Comparison of ENCODE assay signal across 14 cellular contexts in genomic region chr2:80054339-80054675, GRCh38.
DNase-seq lines count a peak whose midpoint lies in the region; ATAC-seq and TF ChIP-seq lines count a peak whose summit lies in the region.
"Had no signal": no experiment of that assay in that cellular context is flagged by ENCODE, and none has a peak within 500 bp of the region (broad histone marks: within the 10 kb centered on the region; RNA-seq: fewer than 3 reads in every experiment).

No MANE protein-coding gene starts in this region.

- H3K36me3 ChIP-seq in IMR-90 (ENCODE audit: control insufficient read depth, insufficient read depth, low read length) (no peaks in the 10 kb centered on the region), adipocyte (ENCODE audit: control insufficient read depth, insufficient read depth, low read length, severe bottlenecking) (no peaks in the 10 kb centered on the region), left lung (no peaks in the 10 kb centered on the region), BE2C (no peaks in the 10 kb centered on the region)

- dilution Hi-C loops in IMR-90 (cut with HindIII; ENCODE audit: low sequenced_read_pairs, unreplicated experiment), result no loop called here

- TF ChIP-seq CTCF in IMR-90 (conservative IDR thresholded peaks at IDR 0.05; ENCODE audit: low read depth, low read length), result no peak
- no peak for TF ChIP-seq CTCF in left lung (IDR thresholded peaks at IDR 0.05)
- TF ChIP-seq CTCF in BE2C (IDR thresholded peaks at IDR 0.05; ENCODE audit: low read depth, low read length), result no peak

- H3K9me3 ChIP-seq in IMR-90 (ENCODE audit: control insufficient read depth, insufficient read depth, low read length) (no peaks in the 10 kb centered on the region), adipocyte (ENCODE audit: control insufficient read depth, low read length) (no peaks in the 10 kb centered on the region), left lung (no peaks in the 10 kb centered on the region), BE2C (no peaks in the 10 kb centered on the region)

- in situ Hi-C loops in IMR-90 (cut with MboI; ENCODE audit: low sequenced_read_pairs), result loop anchor here (25.0 kb wide), 1 partner anchor 458 kb away; no protein-coding TSS in a partner anchor

- intact Hi-C loops in IMR-90 (cut with micrococcal nuclease) (loop anchor here (5.0 kb wide), 2 partner anchors 102 to 117 kb away; no protein-coding TSS in a partner anchor), left lung (cut with DNase I) (no loop called here)

- H2BK120ac ChIP-seq in IMR-90 (ENCODE audit: low read depth, low read length), result no peak overlapping the region

- TF ChIP-seq POLR2A in IMR-90 (IDR thresholded peaks at IDR 0.05; ENCODE audit: low read depth, low read length), result no peak

- no CpG with 5 or more reads among the region's 2 CpGs for WGBS in IMR-90 (ENCODE audit: extremely low coverage in 2 of 2, insufficient read length in 1 of 2), 2 experiments

- H2BK20ac ChIP-seq in IMR-90 (ENCODE audit: low read depth, low read length), result no peak overlapping the region

- H4K20me1 ChIP-seq in IMR-90 (ENCODE audit: insufficient read depth, low read length), result no peaks in the 10 kb centered on the region

- ATAC-seq in IMR-90 (ENCODE audit: low read depth) (peak; percentile 82), left lung (peak; percentile 92), HG03378 (IDR thresholded peaks at IDR 0.05; ENCODE audit: unreplicated experiment) (no peak), HG03342 (IDR thresholded peaks at IDR 0.05; ENCODE audit: unreplicated experiment) (no peak)
- ATAC-seq: stimulated activated naive CD8-positive, alpha-beta T cell treated with anti-CD3 and anti-CD28 coated beads, Interleukin-15, amount 100 ng/mL, for 72 hours had no signal

- POLR2A ChIA-PET in IMR-90 (lab: Charles Lee; ENCODE audit: unreplicated experiment), result no interaction called here

- no peak overlapping the region for H3K56ac ChIP-seq in IMR-90 (ENCODE audit: extremely low read depth, insufficient read depth, low read length)

- H3K79me1 ChIP-seq in IMR-90 (ENCODE audit: low read depth in 1 of 2, low read length in 2 of 2), result no peaks in the 10 kb centered on the region

- no peak overlapping the region for H3K9ac ChIP-seq in IMR-90 (ENCODE audit: low read depth, low read length)
- no peak overlapping the region for H3K9ac ChIP-seq in adipocyte (ENCODE audit: low read length)

- no peak overlapping the region for H3K18ac ChIP-seq in IMR-90 (ENCODE audit: low read depth, low read length)

- H3K4me1 ChIP-seq in IMR-90 (ENCODE audit: control insufficient read depth, insufficient read depth, low read length), result peaks cover 5% of the 10 kb centered on the region
- peaks cover 7% of the 10 kb centered on the region for H3K4me1 ChIP-seq in adipocyte (ENCODE audit: control insufficient read depth, insufficient read depth, low read length)
- no peaks in the 10 kb centered on the region for H3K4me1 ChIP-seq in left lung
- peaks cover 7% of the 10 kb centered on the region for H3K4me1 ChIP-seq in BE2C

- H2AFZ ChIP-seq in IMR-90 (replicated peaks; ENCODE audit: low read length, poor library complexity), result peak overlapping the region; percentile 34
- H2AFZ ChIP-seq: PC-9 had no signal

- H3K4ac ChIP-seq in IMR-90 (ENCODE audit: low read depth, low read length), result no peak overlapping the region; the same call in 1 of the 2 replicates

- H3K4me3 ChIP-seq in IMR-90 (ENCODE audit: insufficient read depth, low read depth, low read length), result no peak overlapping the region
- H3K4me3 ChIP-seq in adipocyte (ENCODE audit: low read length), result no peak overlapping the region
- H3K4me3 ChIP-seq in left lung, result no peak overlapping the region
- no peak overlapping the region for H3K4me3 ChIP-seq in BE2C (ENCODE audit: low read depth, low read length)
- H3K4me3 ChIP-seq: PC-9 had no signal

- H4K5ac ChIP-seq in IMR-90 (ENCODE audit: low read depth, low read length), result no peak overlapping the region

- H3K4me2 ChIP-seq in IMR-90 (ENCODE audit: low read depth, low read length), result peak overlapping the region; percentile 3; the same call in 1 of the 2 replicates
- H3K4me2 ChIP-seq: PC-9 had no signal

- peak overlapping the region; percentile 9 for H2BK5ac ChIP-seq in IMR-90 (ENCODE audit: low read depth, low read length, poor library complexity, severe bottlenecking)

- CTCF ChIA-PET in IMR-90 (lab: Yijun Ruan, JAX), result interaction anchor here (0.7 kb wide), 1 partner anchor 45 kb away, joined by 3 read pairs; no protein-coding TSS in a partner anchor

- no peak for TF ChIP-seq RAD21 in IMR-90 (IDR thresholded peaks at IDR 0.05; ENCODE audit: low read length)

- H4K8ac ChIP-seq in IMR-90 (ENCODE audit: low read depth in 2 of 2, low read length in 2 of 2), result no peak overlapping the region; a peak in 1 of 4 replicates

- H4K91ac ChIP-seq in IMR-90 (ENCODE audit: insufficient read depth, low read depth, low read length), result no peak overlapping the region

- H2BK15ac ChIP-seq in IMR-90 (ENCODE audit: low read depth, low read length), result no peak overlapping the region

- no TSS peak for BruUV-seq in IMR-90 (replicated peaks; lab: Mats Ljungman, UMichigan)

- H3K27ac ChIP-seq in IMR-90 (ENCODE audit: insufficient read depth, low read length), result no peak overlapping the region
- H3K27ac ChIP-seq in left lung, result no peak overlapping the region
- H3K27ac ChIP-seq: PC-9 had no signal

- no peak overlapping the region for H3K23ac ChIP-seq in IMR-90 (ENCODE audit: low read depth, low read length)

- H2AK9ac ChIP-seq in IMR-90 (replicated peaks; ENCODE audit: low read depth, low read length, poor library complexity), result no peak overlapping the region

- no peak overlapping the region for H3K14ac ChIP-seq in IMR-90 (replicated peaks; ENCODE audit: low read depth, low read length)

- no peak overlapping the region for H2AK5ac ChIP-seq in IMR-90 (ENCODE audit: low read depth, low read length)

- H3K27me3 ChIP-seq in IMR-90 (ENCODE audit: control insufficient read depth, insufficient read depth, low read length) (no peaks in the 10 kb centered on the region), adipocyte (replicated peaks; ENCODE audit: control insufficient read depth, insufficient read depth, low read length) (peaks cover 6% of the 10 kb centered on the region), left lung (no peaks in the 10 kb centered on the region), BE2C (no peaks in the 10 kb centered on the region)

- DNase-seq in DMS153 (lab: John Stamatoyannopoulos, UW) (peak; percentile 27), IMR-90 (peak; percentile 26), adipocyte (ENCODE audit: low read depth) (peak; percentile 61), left lung (peak in 1 of 2 donors; percentile 40), T-helper 2 cell (no peak), BE2C (no peak)
- DNase-seq: activated gamma-delta T cell treated with Interleukin-2 at 50 U/mL for 16 hours; DMS53; NCI-H510A treated with DMSO at 0.1 percent for 48 hours; PC-9; stimulated activated naive CD8-positive, alpha-beta T cell treated with anti-CD3 and anti-CD28 coated beads, Interleukin-15, amount 100 ng/mL, for 72 hours; SW 1271 had no signal

- 0 out of 2 replicates have a peak, but pooled peaks cover 3% of the 10 kb centered on the region for H3K9me1 ChIP-seq in IMR-90 (ENCODE audit: insufficient read depth, low read length)

TF ChIP-seq in IMR-90, 13 proteins besides CTCF, POLR2A, EP300 and RAD21:
- TF ChIP-seq CHD1 (IDR thresholded peaks at IDR 0.05; ENCODE audit: low read depth, low read length) (no peak), MXI1 (IDR thresholded peaks at IDR 0.05; ENCODE audit: borderline replicate concordance, low read depth, low read length) (no peak), USF2 (IDR thresholded peaks at IDR 0.05; ENCODE audit: low read depth, low read length) (no peak), ELK1 (IDR thresholded peaks at IDR 0.05; ENCODE audit: borderline replicate concordance, low read depth, low read length) (no peak), SMC3 (IDR thresholded peaks at IDR 0.05; ENCODE audit: low read depth, low read length) (no peak), MAZ (IDR thresholded peaks at IDR 0.05; ENCODE audit: borderline replicate concordance, low read depth, low read length) (no peak), MAFK (IDR thresholded peaks at IDR 0.05; ENCODE audit: low read depth, low read length) (no peak), NFE2L2 (IDR thresholded peaks at IDR 0.05; ENCODE audit: low read depth, low read length) (no peak), FOS (IDR thresholded peaks at IDR 0.05; ENCODE audit: low read depth, low read length) (no peak), CEBPB (IDR thresholded peaks at IDR 0.05; ENCODE audit: low read depth, low read length) (no peak), RCOR1 (IDR thresholded peaks at IDR 0.05; ENCODE audit: insufficient replicate concordance, low read length) (no peak), BHLHE40 (IDR thresholded peaks at IDR 0.05; ENCODE audit: low read depth, low read length) (no peak), RFX5 (IDR thresholded peaks at IDR 0.05; ENCODE audit: low read depth, low read length) (no peak)

Comparison
In these comparisons a context has a peak if more than half of its experiments do, and no peak if none do; other contexts are left out.
1. DNase-seq: peak in DMS153 (single experiment), IMR-90 (single experiment) and adipocyte (single experiment); none in T-helper 2 cell (0 of 5) and BE2C (single experiment).
2. ATAC-seq: peak in IMR-90 (single experiment) and left lung (single experiment); none in HG03378 (single experiment) and HG03342 (single experiment).